In genomic region chr7:112509390-112509789, GRCh38 we compare ENCODE assay signal across 17 cellular contexts. TPM values are rescaled to one million over a fixed set of nuclear protein-coding genes. Genes with fewer than 3 reads are reported as not detected.
"Had no signal": no experiment of that assay in that cellular context is flagged by ENCODE, and none has a peak within 500 bp of the region (broad histone marks: within the 10 kb centered on the region; RNA-seq: fewer than 3 reads in every experiment).

No MANE protein-coding gene starts in this region.

- H3K9me3 ChIP-seq: ascending aorta, esophagus muscularis mucosa, left lung, prostate gland, right atrium auricular region, suprapubic skin had no signal

- H3K27me3 ChIP-seq: ascending aorta, esophagus muscularis mucosa, left lung, right atrium auricular region, suprapubic skin had no signal

- H3K4me3 ChIP-seq: ascending aorta, esophagus muscularis mucosa, left lung, prostate gland, right atrium auricular region, skin epidermis, suprapubic skin had no signal

- ATAC-seq: WTC11 had no signal

- H3K36me3 ChIP-seq: ascending aorta, esophagus muscularis mucosa, left lung, prostate gland, right atrium auricular region, suprapubic skin had no signal

- H3K4me1 ChIP-seq: ascending aorta, left lung, prostate gland had no signal

- H3K27ac ChIP-seq: ascending aorta, esophagus muscularis mucosa, left lung, prostate gland, right atrium auricular region, suprapubic skin had no signal

- DNase-seq: activated CD8-positive, alpha-beta T cell treated with anti-CD3 and anti-CD28 coated beads for 36 hours; activated naive CD4-positive, alpha-beta T cell treated with anti-CD3 and anti-CD28 coated beads, Interleukin-2, amount 10 ng/mL, durations not matched to agents 7 days and 5 days; activated T-cell treated with anti-CD3 and anti-CD28 coated beads, Interleukin-2, amount 50 U/mL, for 1 hour; cerebellar nuclear complex; cortex of kidney; effector memory CD4-positive, alpha-beta T cell; left lung; midbrain; stimulated activated CD4-positive, alpha-beta T cell treated with anti-CD3 and anti-CD28 coated beads, Interleukin-15, amount 100 ng/mL, for 24 hours; T-cell had no signal

RNA-seq across cellular contexts. Expression of gene LSMEM1, which starts 28.6 kb away (rescaled TPM):
- total RNA-seq: ascending aorta had no signal
